Comparison of ENCODE assay signal across 9 cellular contexts in genomic region chr11:92886243-92886905, GRCh38.
DNase-seq lines count a peak whose midpoint lies in the region; ATAC-seq, FAIRE-seq and TF ChIP-seq lines count a peak whose summit lies in the region.
"Had no signal": no experiment of that assay in that cellular context is flagged by ENCODE, and none has a peak within 500 bp of the region (broad histone marks: within the 10 kb centered on the region; RNA-seq: fewer than 3 reads in every experiment).

No MANE protein-coding gene starts in this region.

- peak; percentile 56 to 76 (median 61); a peak in 4 of 6 replicates for TF ChIP-seq CTCF in K562 (IDR thresholded peaks at IDR 0.05 in 2 of 3, conservative IDR thresholded peaks at IDR 0.05 in 1 of 3; ENCODE audit: insufficient read depth in 2 of 3, low read depth in 1 of 3, low read length in 3 of 3)
- peak; percentile 62 to 69 for TF ChIP-seq CTCF in tibial artery (IDR thresholded peaks at IDR 0.05)

- POLR2A ChIA-PET in K562 (lab: Yijun Ruan, JAX), result interaction anchor here (0.7 kb wide), 1 partner anchor 775 kb away, joined by 3 read pairs; no protein-coding TSS in a partner anchor

- no peak overlapping the region for H3K9ac ChIP-seq in K562 (ENCODE audit: insufficient read depth in 1 of 2, low read depth in 2 of 2, low read length in 2 of 2)

- peak; percentile 89 for FAIRE-seq in K562 (lab: Jason Lieb, UNC)

- H3K4me3 ChIP-seq in K562 (no peak overlapping the region), tibial artery (no peak overlapping the region)

- TF ChIP-seq POLR2A in K562 (conservative IDR thresholded peaks at IDR 0.05), result no peak

- TF ChIP-seq RAD21 in K562 (CRISPR knock-in tag; conservative IDR thresholded peaks at IDR 0.05 in 1 of 2, IDR thresholded peaks at IDR 0.05 in 1 of 2), result peak; percentile 85 to 89

- H2AFZ ChIP-seq in K562 (ENCODE audit: low read depth, low read length), result no peak overlapping the region

- peaks cover 0 to 11% of the 10 kb centered on the region in 2 experiments; a peak in 2 of 5 replicates for H3K27me3 ChIP-seq in K562 (ENCODE audit: control insufficient read depth in 2 of 2, insufficient read depth in 2 of 2, low read length in 2 of 2)
- H3K27me3 ChIP-seq in tibial artery, result no peaks in the 10 kb centered on the region

- CTCF ChIA-PET in K562 (lab: Yijun Ruan, JAX; ENCODE audit: low intra/inter-chr PET ratio), result interaction anchor here (0.6 kb wide), 1 partner anchor 1615 kb away, joined by 4 read pairs; no protein-coding TSS in a partner anchor

- H3K36me3 ChIP-seq in K562 (ENCODE audit: control insufficient read depth, insufficient read depth, low read length), result no peaks in the 10 kb centered on the region
- peaks cover 0 to 4% (median 0%) of the 10 kb centered on the region in 3 donors for H3K36me3 ChIP-seq in tibial artery

- DNase-seq in DMS 273 (lab: John Stamatoyannopoulos, UW; ENCODE audit: unreplicated experiment), result peak; percentile 78
- peak; percentile 68 for DNase-seq in NCI-H446 treated with DMSO at 0.1 percent for 48 hours (lab: John Stamatoyannopoulos, UW)
- peak; percentile 36 to 61 (median 54) for DNase-seq in K562 (ENCODE audit: extremely low read depth in 1 of 4, low spot score in 3 of 4)
- peak; percentile 44 for DNase-seq in iris pigment epithelial cell (ENCODE audit: low read depth)
- no peak for DNase-seq in tibial artery
- DNase-seq in NK-92 (lab: John Stamatoyannopoulos, UW; ENCODE audit: unreplicated experiment), result no peak
- DNase-seq: activated B cell treated with CpG ODN at 0.5 μM for 24 hours had no signal

- no peak for TF ChIP-seq EP300 in K562 (IDR thresholded peaks at IDR 0.05; ENCODE audit: low read length)

- no peak overlapping the region for H3K4me2 ChIP-seq in K562 (ENCODE audit: insufficient read depth, low read length)

- peaks cover 0 to 8% of the 10 kb centered on the region in 2 experiments; a peak in 1 of 5 replicates for H3K4me1 ChIP-seq in K562 (replicated peaks in 1 of 2; ENCODE audit: control insufficient read depth in 2 of 2, insufficient read depth in 2 of 2, low read length in 2 of 2)
- no peaks in the 10 kb centered on the region for H3K4me1 ChIP-seq in tibial artery

- ATAC-seq in GM19025 (IDR thresholded peaks at IDR 0.05; ENCODE audit: low read depth, unreplicated experiment) (peak; percentile 78), HG03442 (IDR thresholded peaks at IDR 0.05; ENCODE audit: unreplicated experiment) (peak; percentile 78), K562 (peak; percentile 92)

- H3K79me2 ChIP-seq in K562 (ENCODE audit: control insufficient read depth, insufficient read depth, low read length), result no peaks in the 10 kb centered on the region

- H3K27ac ChIP-seq in K562 (ENCODE audit: extremely low read depth, low read depth, low read length) (no peak overlapping the region), tibial artery (no peak overlapping the region)

- H3K9me1 ChIP-seq in K562 (ENCODE audit: control insufficient read depth, insufficient read depth, low read length), result no peaks in the 10 kb centered on the region

- intact Hi-C loops in K562 (cut with micrococcal nuclease) (no loop called here), tibial artery (cut with DNase I; ENCODE audit: low total_unique reads) (loop anchor here (10.0 kb wide), 1 partner anchor 672 kb away; no protein-coding TSS in a partner anchor)

- BruUV-seq in K562 (replicated peaks; lab: Mats Ljungman, UMichigan), result no TSS peak

- no peaks in the 10 kb centered on the region for H4K20me1 ChIP-seq in K562 (replicated peaks; ENCODE audit: control insufficient read depth, insufficient read depth, low read length)

- no peaks in the 10 kb centered on the region for H3K9me3 ChIP-seq in K562 (replicated peaks; ENCODE audit: control insufficient read depth, insufficient read depth, low read depth, low read length)
- no peaks in the 10 kb centered on the region for H3K9me3 ChIP-seq in tibial artery

- in situ Hi-C loops in K562 (cut with MboI), result no loop called here

- 1% methylated on average over 4 of the region's 4 CpGs for WGBS in K562 (ENCODE audit: insufficient coverage, low coverage, missing lambda C conversion rate)

TF ChIP-seq in K562, 482 proteins besides CTCF, POLR2A, EP300 and RAD21:
- TF ChIP-seq DEAF1 (CRISPR knock-in tag; IDR thresholded peaks at IDR 0.05) (peak; percentile 55), ZNF134 (CRISPR knock-in tag; conservative IDR thresholded peaks at IDR 0.05) (no peak), STAG1 (CRISPR knock-in tag; IDR thresholded peaks at IDR 0.05; ENCODE audit: borderline replicate concordance) (peak; percentile 35; the same call in 1 of the 2 replicates), ZNF512 (tag; IDR thresholded peaks at IDR 0.05) (no peak), ARID4B (CRISPR knock-in tag; IDR thresholded peaks at IDR 0.05) (no peak), SMC3 (conservative IDR thresholded peaks at IDR 0.05; ENCODE audit: insufficient read depth, low read depth, low read length) (peak; percentile 49; the same call in 1 of the 2 replicates), PTBP1 (IDR thresholded peaks at IDR 0.05; ENCODE audit: low read depth, low read length) (no peak)

Comparison
In these comparisons a context has a peak if more than half of its experiments do, and no peak if none do; other contexts are left out.
1. DNase-seq: peak in DMS 273 (single experiment), NCI-H446 treated with DMSO at 0.1 percent for 48 hours (single experiment), K562 (4 of 4) and iris pigment epithelial cell (single experiment); none in tibial artery (0 of 2) and NK-92 (single experiment).
2. Peak in every context shown above with its lines, with median percentiles within 50 percentile points of each other: ATAC-seq.